ENCODE assay signal across 15 cellular contexts in the genomic region with DNA sequence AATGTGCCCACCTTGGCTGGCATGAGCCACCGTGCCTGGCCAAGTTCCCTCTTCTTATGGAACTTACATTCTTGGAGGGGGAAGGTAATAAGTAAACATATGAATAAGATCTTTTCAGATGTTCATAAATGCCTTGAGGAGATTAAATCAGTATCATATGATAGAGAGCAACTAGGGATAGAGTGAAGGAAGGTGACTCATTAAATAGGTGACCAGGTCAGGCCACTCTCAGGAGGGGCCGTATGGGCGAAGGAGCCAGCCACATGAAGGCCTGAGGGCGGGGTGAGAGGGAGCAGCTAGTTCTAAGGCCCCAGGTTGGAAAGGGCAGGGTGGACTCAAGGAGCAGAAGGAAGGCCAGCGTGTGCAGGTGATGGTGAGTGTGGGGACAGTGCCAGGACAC.
"Had no signal": no experiment of that assay in that cellular context is flagged by ENCODE, and none has a peak within 500 bp of the region (broad histone marks: within the 10 kb centered on the region; RNA-seq: fewer than 3 reads in every experiment).

No MANE protein-coding gene starts in this region.

- H3K36me3 Mint-ChIP-seq: activated naive CD4-positive, alpha-beta T cell treated with anti-CD3 and anti-CD28 coated beads, Interleukin-2, amount 10 ng/mL, durations not matched to agents 7 days and 5 days; natural killer cell treated with Interleukin-12 subunit alpha and Interleukin-12 subunit beta and Interleukin-15 and Interleukin-18, amount 100 ng/mL, for 72 hours had no signal

- H3K27ac Mint-ChIP-seq: activated CD4-positive, alpha-beta T cell treated with anti-CD3 and anti-CD28 coated beads, Interleukin-2, amount 10 ng/mL, durations not matched to agents 24 days and 14 days; activated naive CD4-positive, alpha-beta T cell treated with anti-CD3 and anti-CD28 coated beads, Interleukin-2, amount 10 ng/mL, durations not matched to agents 7 days and 5 days; activated T-helper 2 cell treated with anti-CD3 and anti-CD28 coated beads, Interferon-gamma antibody, Interleukin-2, Interleukin-4, amounts not matched to agents 10 μg/mL and 5 μg/mL and 100 μg/mL, durations not matched to agents 14 hours and 24 hours and 36 hours; dendritic cell treated with granulocyte-macrophage colony-stimulating factor and Interleukin-4, amounts not matched to agents 40 ng/mL and 50 ng/mL, for 4 days; endodermal cell; natural killer cell treated with Interleukin-12 subunit alpha and Interleukin-12 subunit beta and Interleukin-15 and Interleukin-18, amount 100 ng/mL, for 72 hours; T-helper 17 cell had no signal

- H3K9me3 Mint-ChIP-seq: activated B cell treated with CpG ODN at 0.5 μM for 24 hours; activated CD4-positive, alpha-beta T cell treated with anti-CD3 and anti-CD28 coated beads, Interleukin-2, amount 10 ng/mL, durations not matched to agents 24 days and 14 days; activated naive CD4-positive, alpha-beta T cell treated with anti-CD3 and anti-CD28 coated beads, Interleukin-2, amount 10 ng/mL, durations not matched to agents 7 days and 5 days; activated T-helper 2 cell treated with anti-CD3 and anti-CD28 coated beads, Interferon-gamma antibody, Interleukin-2, Interleukin-4, amounts not matched to agents 10 μg/mL and 5 μg/mL and 100 μg/mL, durations not matched to agents 14 hours and 24 hours and 36 hours; dendritic cell treated with granulocyte-macrophage colony-stimulating factor and Interleukin-4, amounts not matched to agents 40 ng/mL and 50 ng/mL, for 4 days; endodermal cell; natural killer cell treated with Interleukin-12 subunit alpha and Interleukin-12 subunit beta and Interleukin-15 and Interleukin-18, amount 100 ng/mL, for 72 hours had no signal

- H3K36me3 ChIP-seq: thyroid gland, uterus had no signal

- H3K27me3 ChIP-seq: thyroid gland, uterus had no signal

- H3K4me3 ChIP-seq: thyroid gland, uterus had no signal

- H3K27ac ChIP-seq: uterus had no signal

- H3K4me1 Mint-ChIP-seq: activated naive CD4-positive, alpha-beta T cell treated with anti-CD3 and anti-CD28 coated beads, Interleukin-2, amount 10 ng/mL, durations not matched to agents 7 days and 5 days had no signal

- H3K4me1 ChIP-seq: uterus had no signal

- ATAC-seq: esophagus mucosa; left colon; natural killer cell treated with Interleukin-12 subunit alpha and Interleukin-12 subunit beta and Interleukin-15 and Interleukin-18, amount 100 ng/mL, for 72 hours; T-helper 17 cell had no signal

- DNase-seq: activated B cell treated with CpG ODN at 0.5 μM for 24 hours; activated CD4-positive, alpha-beta T cell treated with anti-CD3 and anti-CD28 coated beads, Interleukin-2, amount 10 ng/mL, durations not matched to agents 24 days and 14 days; activated naive CD4-positive, alpha-beta T cell treated with anti-CD3 and anti-CD28 coated beads, Interleukin-2, amount 10 ng/mL, durations not matched to agents 7 days and 5 days; caudate nucleus; endodermal cell; left colon; stimulated activated CD4-positive, alpha-beta T cell treated with anti-CD3 and anti-CD28 coated beads, Interleukin-15, amount 100 ng/mL, for 24 hours; stimulated activated CD4-positive, alpha-beta T cell treated with anti-CD3 and anti-CD28 coated beads, Interleukin-4, amount 100 ng/mL, for 24 hours; T-helper 17 cell; uterus had no signal

- H3K27me3 Mint-ChIP-seq: activated B cell treated with CpG ODN at 0.5 μM for 24 hours; natural killer cell treated with Interleukin-12 subunit alpha and Interleukin-12 subunit beta and Interleukin-15 and Interleukin-18, amount 100 ng/mL, for 72 hours; T-helper 17 cell had no signal

- H3K9me3 ChIP-seq: thyroid gland, uterus had no signal

- H3K4me3 Mint-ChIP-seq: activated B cell treated with CpG ODN at 0.5 μM for 24 hours; activated CD4-positive, alpha-beta T cell treated with anti-CD3 and anti-CD28 coated beads, Interleukin-2, amount 10 ng/mL, durations not matched to agents 24 days and 14 days; activated naive CD4-positive, alpha-beta T cell treated with anti-CD3 and anti-CD28 coated beads, Interleukin-2, amount 10 ng/mL, durations not matched to agents 7 days and 5 days; dendritic cell treated with granulocyte-macrophage colony-stimulating factor and Interleukin-4, amounts not matched to agents 40 ng/mL and 50 ng/mL, for 4 days; endodermal cell; natural killer cell treated with Interleukin-12 subunit alpha and Interleukin-12 subunit beta and Interleukin-15 and Interleukin-18, amount 100 ng/mL, for 72 hours; T-helper 17 cell had no signal
